ENCODE assay signal across 25 cellular contexts in genomic region chr16:67462279-67462655, GRCh38. TPM values are rescaled to one million over a fixed set of nuclear protein-coding genes. Genes with fewer than 3 reads are reported as not detected.
DNase-seq lines count a peak whose midpoint lies in the region; ATAC-seq and TF ChIP-seq lines count a peak whose summit lies in the region.
"Had no signal": no experiment of that assay in that cellular context is flagged by ENCODE, and none has a peak within 500 bp of the region (broad histone marks: within the 10 kb centered on the region; RNA-seq: fewer than 3 reads in every experiment).

No MANE protein-coding gene starts in this region.

- H3K9ac ChIP-seq in neural progenitor cell, result peak overlapping the region; percentile 23

- no peak for TF ChIP-seq EP300 in transverse colon (IDR thresholded peaks at IDR 0.05; ENCODE audit: low read depth)

- H3K27me3 Mint-ChIP-seq in neural progenitor cell (ENCODE audit: insufficient read depth, low read depth), result peaks cover 4% of the 10 kb centered on the region

- DNase-seq in Right ventricle myocardium inferior (ENCODE audit: missing footprints), result peak; percentile 0
- DNase-seq in Right ventricle myocardium superior, result no peak
- DNase-seq in epithelial cell of prostate (ENCODE audit: low read depth, low spot score), result no peak
- DNase-seq in neural progenitor cell (ENCODE audit: low spot score), result no peak
- DNase-seq in transverse colon, result no peak
- DNase-seq: activated CD4-positive, alpha-beta T cell treated with anti-CD3 and anti-CD28 coated beads, Interleukin-2, amount 50 U/mL, for 48 hours; activated gamma-delta T cell treated with Interleukin-2 at 50 U/mL for 16 hours; activated T-cell treated with anti-CD3 and anti-CD28 coated beads for 4 hours; adrenal gland; foreskin keratinocyte; mesendoderm; NCI-H82; stimulated activated CD4-positive, alpha-beta T cell treated with anti-CD3 and anti-CD28 coated beads, Interleukin-2, amount 100 ng/mL, for 48 hours; T-helper 2 cell had no signal

- H3K27ac Mint-ChIP-seq in neural progenitor cell, result no peak overlapping the region

- 53% methylated on average over 5 of the region's 5 CpGs; no CpG with 5 or more reads in 1 of the 2 donors for WGBS in transverse colon (ENCODE audit: low coverage in 1 of 2), 2 donors

- no peaks in the 10 kb centered on the region for H3F3A ChIP-seq in neural progenitor cell (ENCODE audit: low read depth)

- no peaks in the 10 kb centered on the region for H3K9me3 ChIP-seq in neural progenitor cell (ENCODE audit: low read depth)
- H3K9me3 ChIP-seq in transverse colon, result no peaks in the 10 kb centered on the region
- H3K9me3 ChIP-seq: A549, adrenal gland had no signal

- in situ Hi-C loops in transverse colon (cut with MboI; ENCODE audit: low pct_ligation_motif_present in 1 of 4, low pct_unique_long_range_greater_than_20kb in 1 of 4, low sequenced_read_pairs in 3 of 4), result no loop called here

- no peak overlapping the region for H2AFZ ChIP-seq in neural progenitor cell (replicated peaks)
- H2AFZ ChIP-seq: PC-9 had no signal

- peaks cover 17% of the 10 kb centered on the region for H3K4me1 Mint-ChIP-seq in neural progenitor cell

- TF ChIP-seq CTCF in neural progenitor cell (IDR thresholded peaks at IDR 0.05) (no peak), transverse colon (IDR thresholded peaks at IDR 0.05) (no peak)

- H3K4me2 ChIP-seq in neural progenitor cell, result no peak overlapping the region
- H3K4me2 ChIP-seq: A549, PC-9, smooth muscle cell had no signal

- peaks cover 38% of the 10 kb centered on the region for H4K20me1 ChIP-seq in neural progenitor cell (ENCODE audit: low read depth)

- intact Hi-C loops in Right ventricle myocardium inferior (cut with DNase I) (no loop called here), Right ventricle myocardium superior (cut with DNase I) (no loop called here), transverse colon (cut with DNase I; ENCODE audit: low total_unique reads) (no loop called here)

- peaks cover 6% of the 10 kb centered on the region for H3K79me2 ChIP-seq in neural progenitor cell (ENCODE audit: low read depth)

- H3K27me3 ChIP-seq in neural progenitor cell (no peaks in the 10 kb centered on the region), transverse colon (no peaks in the 10 kb centered on the region)
- H3K27me3 ChIP-seq: adrenal gland, foreskin keratinocyte had no signal

- H3K36me3 ChIP-seq in neural progenitor cell, result no peaks in the 10 kb centered on the region
- no peaks in the 10 kb centered on the region for H3K36me3 ChIP-seq in transverse colon
- H3K36me3 ChIP-seq: adrenal gland had no signal

- peak; percentile 83 for TF ChIP-seq POLR2A in transverse colon (IDR thresholded peaks at IDR 0.05)

- no peaks in the 10 kb centered on the region for H3K9me3 Mint-ChIP-seq in neural progenitor cell
- H3K9me3 Mint-ChIP-seq: nephron had no signal

- H3K27ac ChIP-seq in epithelial cell of prostate (peak overlapping the region; percentile 46), neural progenitor cell (no peak overlapping the region), transverse colon (peak overlapping the region; percentile 90 to 95 (median 94))
- H3K27ac ChIP-seq: A549, adrenal gland, foreskin keratinocyte, PC-9 had no signal

- ATAC-seq in Right ventricle myocardium inferior (no peak), Right ventricle myocardium superior (ENCODE audit: poor library complexity) (no peak), HG02763 (IDR thresholded peaks at IDR 0.05; ENCODE audit: unreplicated experiment) (no peak), GM18907 (IDR thresholded peaks at IDR 0.05; ENCODE audit: unreplicated experiment) (no peak), GM18520 (IDR thresholded peaks at IDR 0.05; ENCODE audit: unreplicated experiment) (no peak)
- ATAC-seq: A549, foreskin keratinocyte had no signal

- H3K4me3 Mint-ChIP-seq in neural progenitor cell, result no peak overlapping the region
- H3K4me3 Mint-ChIP-seq: nephron had no signal

- no peaks in the 10 kb centered on the region for H3K36me3 Mint-ChIP-seq in neural progenitor cell

- no peak overlapping the region for H3K4me3 ChIP-seq in neural progenitor cell
- H3K4me3 ChIP-seq in transverse colon, result no peak overlapping the region
- H3K4me3 ChIP-seq: A549, adrenal gland, PC-9, smooth muscle cell had no signal

- H3K4me1 ChIP-seq in neural progenitor cell (no peaks in the 10 kb centered on the region), transverse colon (peaks cover 74 to 84% (median 83%) of the 10 kb centered on the region in 4 donors)

RNA-seq across cellular contexts. Expression of gene ATP6V0D1, which starts 18.7 kb away (rescaled TPM):
- total RNA-seq in Right ventricle myocardium inferior, result 67.7 TPM
- total RNA-seq in Right ventricle myocardium superior, result 59.9 TPM
- 29.7 and 42.0 TPM in 2 replicates for total RNA-seq in neural progenitor cell (ENCODE audit: low replicate concordance)
- 100 to 1,000 TPM; 218 to 457 (median 386) TPM for total RNA-seq in transverse colon

RNA-seq across cellular contexts. Expression of gene AGRP, which starts 21.1 kb away (rescaled TPM):
- total RNA-seq in Right ventricle myocardium inferior (not detected), Right ventricle myocardium superior (not detected), neural progenitor cell (ENCODE audit: low replicate concordance) (not detected in 2 replicates), transverse colon (not detected)
- total RNA-seq: dermis microvascular lymphatic vessel endothelial cell, foreskin keratinocyte, kidney epithelial cell, PC-9, pulmonary artery endothelial cell, SK-MEL-5, smooth muscle cell had no signal

RNA-seq across cellular contexts. Expression of gene HSD11B2, which starts 31.3 kb away (rescaled TPM):
- 0.81 TPM for total RNA-seq in Right ventricle myocardium inferior
- 0.89 TPM for total RNA-seq in Right ventricle myocardium superior
- 1.6 TPM in 1 of 2 replicates, not detected in the other for total RNA-seq in neural progenitor cell (ENCODE audit: low replicate concordance)
- 1,000 to 10,000 TPM in 1 of 4 donors, 100 to 1,000 TPM in 3; 667 to 1,081 (median 790) TPM for total RNA-seq in transverse colon
- total RNA-seq: dermis microvascular lymphatic vessel endothelial cell, pulmonary artery endothelial cell, smooth muscle cell had no signal

RNA-seq across cellular contexts. Expression of gene ZDHHC1, which starts 46.0 kb away (rescaled TPM):
- total RNA-seq in Right ventricle myocardium inferior (2.9 TPM), Right ventricle myocardium superior (3.4 TPM), neural progenitor cell (ENCODE audit: low replicate concordance) (1.5 and 2.2 TPM in 2 replicates), transverse colon (10 to 100 TPM in 2 of 4 donors, 1 to 10 TPM in 2; 7.1 to 36.3 (median 20.5) TPM)

Comparison
In these comparisons a context has a peak if more than half of its experiments do, and no peak if none do; other contexts are left out.
1. RNA of gene HSD11B2, which starts 31.3 kb away (total RNA-seq): 667 to 1,081 TPM in transverse colon; 0.89 TPM in Right ventricle myocardium superior (single experiment), 0.81 TPM in Right ventricle myocardium inferior (single experiment) and 1.6 TPM in neural progenitor cell; every median in the first group is over 100 times any median in the second.